ENCODE assay signal across 1 cellular context in genomic region chr10:130927157-130927556, GRCh38.
TF ChIP-seq lines count a peak whose summit lies in the region.

No MANE protein-coding gene starts in this region.

TF ChIP-seq in GM12878, 131 proteins besides CTCF, POLR2A, EP300 and RAD21 (continued from another document):
- TF ChIP-seq MLLT1 (IDR thresholded peaks at IDR 0.05) (no peak), IRF4 (IDR thresholded peaks at IDR 0.05; ENCODE audit: low read depth, low read length) (no peak), ZBTB4 (CRISPR knock-in tag; IDR thresholded peaks at IDR 0.05) (no peak), NR2C1 (IDR thresholded peaks at IDR 0.05) (no peak), NFIC (IDR thresholded peaks at IDR 0.05; ENCODE audit: low read depth, low read length) (0 out of 2 replicates have a peak, but pooled peaks have one; percentile 19), SPI1 (IDR thresholded peaks at IDR 0.05; ENCODE audit: borderline replicate concordance, insufficient read depth, low read depth, low read length) (peak; percentile 17; the same call in 1 of the 2 replicates), IKZF2 (IDR thresholded peaks at IDR 0.05) (peak in 1 of 2 experiments; percentile 23; a peak in 1 of 4 replicates)
TF ChIP-seq in GM12878: peak in this region for 6.
